8 cellular contexts compared by ENCODE assay signal in genomic region chr20:47150403-47151152, GRCh38.
DNase-seq lines count a peak whose midpoint lies in the region; ATAC-seq and TF ChIP-seq lines count a peak whose summit lies in the region.

No MANE protein-coding gene starts in this region.

- peaks cover 14% of the 10 kb centered on the region for H3K27me3 Mint-ChIP-seq in brain

- H3K9me3 Mint-ChIP-seq in brain, result no peaks in the 10 kb centered on the region

- H3K36me3 Mint-ChIP-seq in brain, result no peaks in the 10 kb centered on the region

- H3K4me3 Mint-ChIP-seq in brain, result peak overlapping the region in 1 of 5 experiments; percentile 11

- no peaks in the 10 kb centered on the region for H3K4me1 Mint-ChIP-seq in brain

- H3K27ac Mint-ChIP-seq in brain, result peak overlapping the region in 3 of 5 experiments; percentile 6 to 72 (median 15)

- no peak for ATAC-seq in HG02798 (IDR thresholded peaks at IDR 0.05; ENCODE audit: poor library complexity, unreplicated experiment)
- ATAC-seq in HG03521 (IDR thresholded peaks at IDR 0.05; ENCODE audit: unreplicated experiment), result no peak

- DNase-seq in DMS114 treated with DMSO at 0.1 percent for 48 hours (lab: John Stamatoyannopoulos, UW; ENCODE audit: unreplicated experiment) (peak; percentile 14), HPDE6-E6E7 (ENCODE audit: extremely low spot score) (peak; percentile 80), NOMO-1 treated with dmso at 0.1 percent for 144 hours (lab: John Stamatoyannopoulos, UW; ENCODE audit: unreplicated experiment) (peak; percentile 24), inferior parietal cortex (ENCODE audit: extremely low spot score) (peak; percentile 13)
- DNase-seq in stimulated activated CD8-positive, alpha-beta memory T cell treated with anti-CD3 and anti-CD28 coated beads, Interleukin-7, amount 100 ng/mL, for 24 hours (ENCODE audit: low read depth), result peak; percentile 2

- TF ChIP-seq CTCF in brain (conservative IDR thresholded peaks at IDR 0.05), result peak; percentile 68 to 84

Comparison
In these comparisons a context has a peak if more than half of its experiments do, and no peak if none do; other contexts are left out.
1. DNase-seq: peak in every context shown above with its lines; median percentile 80 in HPDE6-E6E7; 24 in NOMO-1 treated with dmso at 0.1 percent for 144 hours; 14 in DMS114 treated with DMSO at 0.1 percent for 48 hours; 13 in inferior parietal cortex; 2 in stimulated activated CD8-positive, alpha-beta memory T cell treated with anti-CD3 and anti-CD28 coated beads, Interleukin-7, amount 100 ng/mL, for 24 hours.